In genomic region chr15:89632563-89633430, GRCh38 we compare ENCODE assay signal across 31 cellular contexts. TPM values are rescaled to one million over a fixed set of nuclear protein-coding genes. Genes with fewer than 3 reads are reported as not detected.
DNase-seq lines count a peak whose midpoint lies in the region; ATAC-seq, FAIRE-seq and TF ChIP-seq lines count a peak whose summit lies in the region.
"Had no signal": no experiment of that assay in that cellular context is flagged by ENCODE, and none has a peak within 500 bp of the region (broad histone marks: within the 10 kb centered on the region; RNA-seq: fewer than 3 reads in every experiment).

No MANE protein-coding gene starts in this region.

- peaks cover 35% of the 10 kb centered on the region for H3K36me3 ChIP-seq in GM23338 (ENCODE audit: insufficient read depth)
- peaks cover 4% of the 10 kb centered on the region for H3K36me3 ChIP-seq in bronchial epithelial cell (ENCODE audit: control insufficient read depth, insufficient read depth, low read length)
- H3K36me3 ChIP-seq: gastrocnemius medialis, transverse colon had no signal

- H3K9me3 Mint-ChIP-seq in GM23338: peaks cover 60% of the 10 kb centered on the region
- H3K9me3 Mint-ChIP-seq in osteocyte (ENCODE audit: unreplicated experiment): peaks cover 3% of the 10 kb centered on the region
- H3K9me3 Mint-ChIP-seq in type B pancreatic cell: no peaks in the 10 kb centered on the region
- H3K9me3 Mint-ChIP-seq: activated T-helper 17 cell treated with anti-CD3 and anti-CD28 coated beads, Interleukin-2, amount 50 U/mL, for 72 hours had no signal

- H3K79me2 ChIP-seq in GM23338 (replicated peaks; ENCODE audit: insufficient read depth): no peaks in the 10 kb centered on the region

- H3K4me3 Mint-ChIP-seq in GM23338: no peak overlapping the region
- no peak overlapping the region for H3K4me3 Mint-ChIP-seq in osteocyte (ENCODE audit: unreplicated experiment)
- H3K4me3 Mint-ChIP-seq in type B pancreatic cell: no peak overlapping the region
- H3K4me3 Mint-ChIP-seq: activated naive CD8-positive, alpha-beta T cell; activated T-helper 17 cell treated with anti-CD3 and anti-CD28 coated beads, Interleukin-2, amount 50 U/mL, for 72 hours; HFFc6; naive B cell had no signal

- H3K36me3 Mint-ChIP-seq in GM23338 (ENCODE audit: low read depth) (peaks cover 85% of the 10 kb centered on the region), osteocyte (ENCODE audit: unreplicated experiment) (peaks cover 40% of the 10 kb centered on the region), type B pancreatic cell (peaks cover 33% of the 10 kb centered on the region)

- no peaks in the 10 kb centered on the region for H3K4me1 Mint-ChIP-seq in GM23338
- H3K4me1 Mint-ChIP-seq in osteocyte (ENCODE audit: unreplicated experiment): no peaks in the 10 kb centered on the region
- H3K4me1 Mint-ChIP-seq in type B pancreatic cell (ENCODE audit: unreplicated experiment): no peaks in the 10 kb centered on the region
- H3K4me1 Mint-ChIP-seq: activated T-helper 17 cell treated with anti-CD3 and anti-CD28 coated beads, Interleukin-2, amount 50 U/mL, for 72 hours; naive B cell had no signal

- no peaks in the 10 kb centered on the region; the same call in 1 of the 2 replicates for H4K20me1 ChIP-seq in GM23338 (replicated peaks; ENCODE audit: insufficient read depth)

- no peak overlapping the region for H3K27ac Mint-ChIP-seq in GM23338
- H3K27ac Mint-ChIP-seq in osteocyte (ENCODE audit: unreplicated experiment): no peak overlapping the region
- H3K27ac Mint-ChIP-seq in type B pancreatic cell: no peak overlapping the region
- H3K27ac Mint-ChIP-seq: activated naive CD8-positive, alpha-beta T cell; activated T-helper 17 cell treated with anti-CD3 and anti-CD28 coated beads, Interleukin-2, amount 50 U/mL, for 72 hours; HFFc6 had no signal

- no peak overlapping the region for H3K27ac ChIP-seq in GM23338 (ENCODE audit: low read depth)
- H3K27ac ChIP-seq: C4-2B, cardiac muscle cell, gastrocnemius medialis, skin epidermis, transverse colon had no signal

- peak; percentile 14 for DNase-seq in GM10266 (ENCODE audit: extremely low spot score)
- no peak for DNase-seq in GM23338 (ENCODE audit: low spot score)
- DNase-seq in bronchial epithelial cell (ENCODE audit: low read depth): no peak
- DNase-seq in osteocyte (ENCODE audit: extremely low spot score, unreplicated experiment): peak; percentile 75
- DNase-seq in type B pancreatic cell (ENCODE audit: extremely low spot score, unreplicated experiment): no peak
- no peak for DNase-seq in activated T-cell treated with anti-CD3 and anti-CD28 coated beads for 4 hours
- DNase-seq: activated CD4-positive, CD25-positive, alpha-beta regulatory T cell; anterior cingulate cortex; Caco-2; DMS79; gastrocnemius medialis; GDM1; HFFc6; hippocampal formation; mesendoderm; naive B cell; NCI-H1092; NCI-H1694 treated with DMSO at 0.1 percent for 48 hours; NCI-H69; nucleus accumbens; T-helper 1 cell; transverse colon had no signal

- H3K4me1 ChIP-seq in GM23338 (ENCODE audit: insufficient read depth): no peaks in the 10 kb centered on the region
- H3K4me1 ChIP-seq: Caco-2, gastrocnemius medialis, transverse colon had no signal

- H3F3A ChIP-seq in GM23338 (replicated peaks; ENCODE audit: low read depth): 0 out of 2 replicates have a peak, but pooled peaks cover 3% of the 10 kb centered on the region

- no peak overlapping the region for H3K4me2 ChIP-seq in GM23338

- H3K4me3 ChIP-seq in GM23338 (no peak overlapping the region), bronchial epithelial cell (ENCODE audit: low read depth, low read length) (no peak overlapping the region)
- H3K4me3 ChIP-seq: cardiac muscle cell, gastrocnemius medialis, skin epidermis, transverse colon had no signal

- no peak for TF ChIP-seq CTCF in GM10266 (IDR thresholded peaks at IDR 0.05; ENCODE audit: control insufficient read depth, insufficient read depth, low read depth, missing control alignments)
- TF ChIP-seq CTCF in GM23338 (conservative IDR thresholded peaks at IDR 0.05; ENCODE audit: low read depth in 2 of 2): no peak
- no peak for TF ChIP-seq CTCF in bronchial epithelial cell (IDR thresholded peaks at IDR 0.05; ENCODE audit: insufficient read depth, low read length, severe bottlenecking)
- TF ChIP-seq CTCF in osteocyte (IDR thresholded peaks at IDR 0.05): no peak
- no peak for TF ChIP-seq CTCF in type B pancreatic cell (conservative IDR thresholded peaks at IDR 0.05)

- no peak overlapping the region for H2AFZ ChIP-seq in GM23338

- H3K27me3 Mint-ChIP-seq in GM23338 (ENCODE audit: insufficient read depth, low read depth, poor library complexity) (peaks cover 36% of the 10 kb centered on the region), osteocyte (ENCODE audit: unreplicated experiment) (no peaks in the 10 kb centered on the region), type B pancreatic cell (no peaks in the 10 kb centered on the region)
- H3K27me3 Mint-ChIP-seq: activated naive CD8-positive, alpha-beta T cell; activated T-helper 17 cell treated with anti-CD3 and anti-CD28 coated beads, Interleukin-2, amount 50 U/mL, for 72 hours; naive B cell had no signal

- H3K9me2 ChIP-seq in GM23338 (ENCODE audit: insufficient read depth): no peaks in the 10 kb centered on the region

- no peaks in the 10 kb centered on the region for H3K27me3 ChIP-seq in GM23338 (ENCODE audit: insufficient read depth)
- no peaks in the 10 kb centered on the region for H3K27me3 ChIP-seq in bronchial epithelial cell (ENCODE audit: control insufficient read depth, insufficient read depth, low read length)
- H3K27me3 ChIP-seq: cardiac muscle cell, gastrocnemius medialis, transverse colon had no signal

- peak; percentile 13 for FAIRE-seq in bronchial epithelial cell (lab: Jason Lieb, UNC)
- FAIRE-seq: endometrium, RCC 7860 had no signal

- ATAC-seq in GM23338 (no peak), HG02642 (IDR thresholded peaks at IDR 0.05; ENCODE audit: poor library complexity, unreplicated experiment) (no peak)
- ATAC-seq: activated T-helper 17 cell treated with anti-CD3 and anti-CD28 coated beads, Interleukin-2, amount 50 U/mL, for 72 hours; gastrocnemius medialis; left lobe of liver had no signal

TF ChIP-seq in GM23338, 12 proteins besides CTCF, POLR2A, EP300 and RAD21:
- peak; percentile 15; the same call in 1 of the 2 replicates for TF ChIP-seq POLR2AphosphoS5 (IDR thresholded peaks at IDR 0.05; ENCODE audit: low read depth)
- TF ChIP-seq STAT1 (IDR thresholded peaks at IDR 0.05; ENCODE audit: unreplicated experiment): no peak
TF ChIP-seq in GM23338: peak in this region for 1.

RNA-seq across cellular contexts. Expression of gene KIF7, which starts 22.5 kb away (rescaled TPM):
- total RNA-seq in GM23338 (2014; rRNA removed; shearing (Covaris generic)): 13.4 and 20.1 TPM in 2 replicates
- 4.3 and 4.6 TPM in 2 replicates for polyA plus RNA-seq in GM23338 (2016; fragmentation: Nextera tagmentation; extraction: Ambion mirVana)
- total RNA-seq in bronchial epithelial cell (1.3 and 2.1 TPM in 2 replicates), osteocyte (18.2 and 20.0 TPM in 2 replicates), type B pancreatic cell (ENCODE audit: low replicate concordance) (5.5 and 15.5 TPM in 2 replicates)

RNA-seq across cellular contexts. Expression of gene PLIN1, which starts 46.4 kb away (rescaled TPM):
- total RNA-seq in GM23338 (2014; rRNA removed; shearing (Covaris generic)): 0.50 and 0.90 TPM in 2 replicates
- 0.21 and 0.45 TPM in 2 replicates for polyA plus RNA-seq in GM23338 (2016; fragmentation: Nextera tagmentation; extraction: Ambion mirVana)
- total RNA-seq in bronchial epithelial cell (under 0.01 and 0.51 TPM in 2 replicates), osteocyte (0.70 and 0.84 TPM in 2 replicates), type B pancreatic cell (ENCODE audit: low replicate concordance) (0.55 and 0.58 TPM in 2 replicates)
- total RNA-seq: Caco-2, HFFc6 had no signal

RNA-seq across cellular contexts. Expression of gene TICRR, which starts 57.5 kb away (rescaled TPM):
- 37.1 and 42.3 TPM in 2 replicates for total RNA-seq in GM23338 (2014; rRNA removed; shearing (Covaris generic))
- polyA plus RNA-seq in GM23338 (2016; fragmentation: Nextera tagmentation; extraction: Ambion mirVana): 10.9 and 11.2 TPM in 2 replicates
- total RNA-seq in bronchial epithelial cell: 0.26 TPM in 2 replicates
- total RNA-seq in osteocyte: 2.1 and 2.3 TPM in 2 replicates
- total RNA-seq in type B pancreatic cell (ENCODE audit: low replicate concordance): 8.8 and 23.4 TPM in 2 replicates
- total RNA-seq: gastrocnemius medialis had no signal

RNA-seq across cellular contexts. Expression of gene PEX11A, which starts 57.8 kb away (rescaled TPM):
- 4.5 and 4.8 TPM in 2 replicates for total RNA-seq in GM23338 (2014; rRNA removed; shearing (Covaris generic))
- polyA plus RNA-seq in GM23338 (2016; fragmentation: Nextera tagmentation; extraction: Ambion mirVana): 2.1 and 3.9 TPM in 2 replicates
- total RNA-seq in bronchial epithelial cell: 5.8 and 10.0 TPM in 2 replicates
- 4.6 and 5.6 TPM in 2 replicates for total RNA-seq in osteocyte
- total RNA-seq in type B pancreatic cell (ENCODE audit: low replicate concordance): 8.5 and 8.8 TPM in 2 replicates

RNA-seq across cellular contexts. Expression of gene WDR93, which starts 57.8 kb away (rescaled TPM):
- total RNA-seq in GM23338 (2014; rRNA removed; shearing (Covaris generic)): 0.14 TPM in 1 of 2 replicates, not detected in the other
- not detected in 2 replicates for polyA plus RNA-seq in GM23338 (2016; fragmentation: Nextera tagmentation; extraction: Ambion mirVana)
- total RNA-seq in bronchial epithelial cell (not detected in 2 replicates), osteocyte (0.19 TPM in 1 of 2 replicates, not detected in the other), type B pancreatic cell (ENCODE audit: low replicate concordance) (0.29 and 1.5 TPM in 2 replicates)
- total RNA-seq: gastrocnemius medialis, left lobe of liver, transverse colon had no signal

Comparison
In these comparisons a context has a peak if more than half of its experiments do, and no peak if none do; other contexts are left out.
1. DNase-seq: peak in GM10266 (single experiment) and osteocyte (single experiment); none in GM23338 (single experiment), bronchial epithelial cell (single experiment), type B pancreatic cell (single experiment) and activated T-cell treated with anti-CD3 and anti-CD28 coated beads for 4 hours (single experiment).